1 cellular context compared by ENCODE assay signal in genomic region chr1:81801032-81801833, GRCh38.
TF ChIP-seq lines count a peak whose summit lies in the region.

No MANE protein-coding gene starts in this region.

TF ChIP-seq in A549, 52 proteins besides CTCF, POLR2A, EP300 and RAD21 (continued from another document):
- TF ChIP-seq MAX (IDR thresholded peaks at IDR 0.05): peak; percentile 65
- TF ChIP-seq BHLHE40 (IDR thresholded peaks at IDR 0.05; ENCODE audit: low read depth, low read length): no peak
- no peak for TF ChIP-seq USF2 (IDR thresholded peaks at IDR 0.05)
- TF ChIP-seq NR3C1 (IDR thresholded peaks at IDR 0.05): no peak
- no peak for TF ChIP-seq SMC3 (IDR thresholded peaks at IDR 0.05)
- no peak for TF ChIP-seq TFCP2L1 (CRISPR knock-in tag; IDR thresholded peaks at IDR 0.05)
- TF ChIP-seq MAZ (IDR thresholded peaks at IDR 0.05; ENCODE audit: borderline replicate concordance, low read depth, low read length): no peak
